Comparison of ENCODE assay signal across 11 cellular contexts in genomic region chr10:78634389-78634815, GRCh38.
DNase-seq lines count a peak whose midpoint lies in the region; ATAC-seq and TF ChIP-seq lines count a peak whose summit lies in the region.
"Had no signal": no experiment of that assay in that cellular context is flagged by ENCODE, and none has a peak within 500 bp of the region (broad histone marks: within the 10 kb centered on the region; RNA-seq: fewer than 3 reads in every experiment).

No MANE protein-coding gene starts in this region.

- CTCF ChIA-PET in GM10248 (lab: Yijun Ruan, JAX), result no interaction called here

- ATAC-seq in HG03045 (IDR thresholded peaks at IDR 0.05; ENCODE audit: unreplicated experiment) (peak; percentile 47), GM19397 (IDR thresholded peaks at IDR 0.05; ENCODE audit: unreplicated experiment) (no peak)
- ATAC-seq: activated naive CD4-positive, alpha-beta T cell treated with anti-CD3 and anti-CD28 coated beads, Interleukin-2, amount 50 U/mL, for 72 hours had no signal

- no peaks in the 10 kb centered on the region for H3K9me3 Mint-ChIP-seq in nephron
- H3K9me3 Mint-ChIP-seq: activated naive CD4-positive, alpha-beta T cell treated with anti-CD3 and anti-CD28 coated beads, Interleukin-2, amount 50 U/mL, for 72 hours had no signal

- H3K27ac Mint-ChIP-seq in nephron, result peak overlapping the region; percentile 18 to 37 (median 35)
- H3K27ac Mint-ChIP-seq: activated naive CD4-positive, alpha-beta T cell treated with anti-CD3 and anti-CD28 coated beads, Interleukin-2, amount 50 U/mL, for 72 hours had no signal

- no peak for TF ChIP-seq CTCF in GM10248 (IDR thresholded peaks at IDR 0.05; ENCODE audit: control extremely low read depth, extremely low read depth, low read depth, missing control alignments)
- TF ChIP-seq CTCF in nephron (IDR thresholded peaks at IDR 0.05; ENCODE audit: unreplicated experiment in 3 of 3), result no peak

- DNase-seq in GM10248 (ENCODE audit: extremely low spot score) (peak; percentile 30), cerebellar cortex (ENCODE audit: low spot score) (peak; percentile 44), hypothalamus (lab: John Stamatoyannopoulos, UW) (no peak), COR-L47 (lab: John Stamatoyannopoulos, UW) (no peak)
- no peak for DNase-seq in activated naive CD4-positive, alpha-beta T cell (lab: John Stamatoyannopoulos, UW)
- DNase-seq: GF-D8, upper lobe of left lung had no signal

- peaks cover 39% of the 10 kb centered on the region for H3K4me1 Mint-ChIP-seq in nephron

- H3K4me3 Mint-ChIP-seq in nephron, result peak overlapping the region in 1 of 3 experiments; percentile 3

- peaks cover 3% of the 10 kb centered on the region for H3K27me3 Mint-ChIP-seq in nephron (ENCODE audit: low read depth)

- H3K36me3 Mint-ChIP-seq in nephron (ENCODE audit: low read depth), result no peaks in the 10 kb centered on the region
- H3K36me3 Mint-ChIP-seq: activated naive CD4-positive, alpha-beta T cell treated with anti-CD3 and anti-CD28 coated beads, Interleukin-2, amount 50 U/mL, for 72 hours had no signal

- POLR2A ChIA-PET in GM10248 (lab: Yijun Ruan, JAX), result no interaction called here

Comparison
In these comparisons a context has a peak if more than half of its experiments do, and no peak if none do; other contexts are left out.
1. DNase-seq: peak in GM10248 (single experiment) and cerebellar cortex (single experiment); none in hypothalamus (0 of 51), activated naive CD4-positive, alpha-beta T cell (0 of 4) and COR-L47 (single experiment).